In genomic region chr16:10940501-10941079, GRCh38 we compare ENCODE assay signal across 8 cellular contexts. TPM values are rescaled to one million over a fixed set of nuclear protein-coding genes. Genes with fewer than 3 reads are reported as not detected.
DNase-seq lines count a peak whose midpoint lies in the region; ATAC-seq and TF ChIP-seq lines count a peak whose summit lies in the region.

No MANE protein-coding gene starts in this region.

- in situ Hi-C loops in G401 (cut with HindIII; ENCODE audit: low sequenced_read_pairs): no loop called here

- H3K4me3 ChIP-seq in esophagus (ENCODE audit: low read depth in 1 of 2, low read length in 2 of 2): peak overlapping the region; percentile 63 to 77
- H3K4me3 ChIP-seq in neutrophil (ENCODE audit: low read depth in 1 of 2, low read length in 1 of 2): no peak overlapping the region

- no peaks in the 10 kb centered on the region for H3K9me3 ChIP-seq in esophagus (ENCODE audit: control insufficient read depth in 2 of 2, insufficient read depth in 1 of 2, low read depth in 1 of 2, low read length in 1 of 2)
- H3K9me3 ChIP-seq in neutrophil: no peaks in the 10 kb centered on the region

- H3K4me1 ChIP-seq in esophagus (ENCODE audit: control insufficient read depth in 2 of 2, insufficient read depth in 2 of 2, low read length in 1 of 2) (peaks cover 12 to 42% of the 10 kb centered on the region in 2 donors), neutrophil (ENCODE audit: control insufficient read depth in 1 of 2, insufficient read depth in 1 of 2, low read depth in 1 of 2, low read length in 1 of 2) (peaks cover 59 to 92% of the 10 kb centered on the region in 2 experiments)

- WGBS in esophagus, 2 donors: 19% methylated on average over 8 of the region's 8 CpGs

- H3K27me3 ChIP-seq in esophagus (ENCODE audit: control insufficient read depth in 1 of 2, insufficient read depth in 2 of 2, low read length in 2 of 2) (no peaks in the 10 kb centered on the region), neutrophil (peaks cover 6% of the 10 kb centered on the region)

- H3K36me3 ChIP-seq in esophagus (ENCODE audit: control insufficient read depth in 2 of 2, insufficient read depth in 2 of 2, low read length in 1 of 2): peaks cover 0 to 3% of the 10 kb centered on the region in 2 donors
- H3K36me3 ChIP-seq in neutrophil: no peaks in the 10 kb centered on the region

- ATAC-seq in HG02852 (IDR thresholded peaks at IDR 0.05; ENCODE audit: unreplicated experiment): no peak

- DNase-seq in G401 (ENCODE audit: low spot score): peak; percentile 63
- DNase-seq in RKO (ENCODE audit: low spot score): peak; percentile 52
- no peak for DNase-seq in AG08395 (ENCODE audit: low spot score)
- no peak for DNase-seq in occipital lobe (lab: John Stamatoyannopoulos, UW)
- DNase-seq in activated CD4-positive, alpha-beta T cell treated with anti-CD3 and anti-CD28 coated beads, Interleukin-2, amount 50 U/mL, for 4 hours: no peak

- TF ChIP-seq CTCF in neutrophil (IDR thresholded peaks at IDR 0.05): no peak

- H3K27ac ChIP-seq in esophagus (ENCODE audit: low read depth in 2 of 2, low read length in 1 of 2): peak overlapping the region in 1 of 2 donors; percentile 47
- peak overlapping the region; percentile 23 for H3K27ac ChIP-seq in neutrophil

RNA-seq across cellular contexts. Expression of gene DEXI, which starts 1.7 kb away (rescaled TPM):
- total RNA-seq in G401 (2014; rRNA removed; shearing (Covaris generic)): 90.6 and 91.9 TPM in 2 replicates
- 10 to 100 TPM in 1 of 2 donors, 1 to 10 TPM in 1; 9.2 to 24.8 TPM for polyA plus RNA-seq in esophagus
- 8.1 TPM for total RNA-seq in occipital lobe

RNA-seq across cellular contexts. Expression of gene CLEC16A, which starts 3.8 kb away (rescaled TPM):
- 15.6 and 16.6 TPM in 2 replicates for total RNA-seq in G401 (2014; rRNA removed; shearing (Covaris generic))
- 10 to 100 TPM in 1 of 2 donors, 1 to 10 TPM in 1; 9.0 to 12.5 TPM for polyA plus RNA-seq in esophagus
- 20.4 TPM for total RNA-seq in occipital lobe

Comparison
In these comparisons a context has a peak if more than half of its experiments do, and no peak if none do; other contexts are left out.
1. DNase-seq: peak in G401 (single experiment) and RKO (single experiment); none in AG08395 (single experiment), occipital lobe (single experiment) and activated CD4-positive, alpha-beta T cell treated with anti-CD3 and anti-CD28 coated beads, Interleukin-2, amount 50 U/mL, for 4 hours (0 of 2).
2. H3K4me3 ChIP-seq: peak in esophagus (2 of 2); none in neutrophil (0 of 2).
3. RNA of gene DEXI, which starts 1.7 kb away (total RNA-seq): 90.6 to 91.9 TPM in G401; 8.1 TPM in occipital lobe (single experiment); every median in the first group is over 10 times any median in the second.